ENCODE assay signal across 8 cellular contexts in genomic region chr2:190407246-190407661, GRCh38. TPM values are rescaled to one million over a fixed set of nuclear protein-coding genes. Genes with fewer than 3 reads are reported as not detected.
DNase-seq lines count a peak whose midpoint lies in the region; ATAC-seq and TF ChIP-seq lines count a peak whose summit lies in the region.

No MANE protein-coding gene starts in this region.

- in situ Hi-C loops in GM13976 (cut with MboI; ENCODE audit: low sequenced_read_pairs, unreplicated experiment), result no loop called here

- ATAC-seq in GM21447 (IDR thresholded peaks at IDR 0.05; ENCODE audit: unreplicated experiment), result no peak
- no peak for ATAC-seq in HG02588 (IDR thresholded peaks at IDR 0.05; ENCODE audit: unreplicated experiment)

- H3K36me3 Mint-ChIP-seq in chondrocyte (ENCODE audit: low read depth), result no peaks in the 10 kb centered on the region
- no peaks in the 10 kb centered on the region for H3K36me3 Mint-ChIP-seq in nephron progenitor cell (ENCODE audit: low read depth)

- H3K9me3 Mint-ChIP-seq in chondrocyte (ENCODE audit: low read depth), result no peaks in the 10 kb centered on the region
- H3K9me3 Mint-ChIP-seq in nephron progenitor cell, result no peaks in the 10 kb centered on the region

- peak; percentile 8 to 82 (median 74) for DNase-seq in NCI-H1417 (lab: John Stamatoyannopoulos, UW)
- DNase-seq in NCI-H1417 treated with DMSO at 0.1 percent for 48 hours (lab: John Stamatoyannopoulos, UW), result no peak
- DNase-seq in NCI-H146 treated with DMSO at 0.1 percent for 48 hours (lab: John Stamatoyannopoulos, UW; ENCODE audit: unreplicated experiment), result peak; percentile 9
- DNase-seq in chondrocyte (ENCODE audit: low spot score), result no peak
- no peak for DNase-seq in nephron progenitor cell
- DNase-seq in GM13976 (ENCODE audit: low spot score), result no peak

- H3K27ac Mint-ChIP-seq in chondrocyte (ENCODE audit: unreplicated experiment), result no peak overlapping the region
- no peak overlapping the region for H3K27ac Mint-ChIP-seq in nephron progenitor cell

- TF ChIP-seq CTCF in chondrocyte (IDR thresholded peaks at IDR 0.05) (no peak), nephron progenitor cell (IDR thresholded peaks at IDR 0.05) (no peak), GM13976 (IDR thresholded peaks at IDR 0.05; ENCODE audit: borderline replicate concordance, control extremely low read depth, extremely low read depth, insufficient read depth, missing control alignments) (no peak)

- H3K4me3 Mint-ChIP-seq in chondrocyte (ENCODE audit: unreplicated experiment) (peak overlapping the region; percentile 44), nephron progenitor cell (peak overlapping the region; percentile 67)

- H3K4me1 Mint-ChIP-seq in chondrocyte (ENCODE audit: low read depth) (peaks cover 4% of the 10 kb centered on the region), nephron progenitor cell (no peaks in the 10 kb centered on the region)

- H3K27me3 Mint-ChIP-seq in chondrocyte (ENCODE audit: low read depth) (no peaks in the 10 kb centered on the region), nephron progenitor cell (ENCODE audit: low read depth, poor library complexity) (peaks cover 46% of the 10 kb centered on the region)

RNA-seq across cellular contexts. Expression of gene MFSD6, which starts 0.9 kb away (rescaled TPM):
- 5.9 to 8.4 TPM (median 6.9 TPM) in 3 replicates for total RNA-seq in chondrocyte

Comparison
In these comparisons a context has a peak if more than half of its experiments do, and no peak if none do; other contexts are left out.
1. DNase-seq: peak in NCI-H1417 (3 of 3) and NCI-H146 treated with DMSO at 0.1 percent for 48 hours (single experiment); none in NCI-H1417 treated with DMSO at 0.1 percent for 48 hours (single experiment), chondrocyte (single experiment), nephron progenitor cell (single experiment) and GM13976 (single experiment).